ENCODE assay signal across 16 cellular contexts in the genomic region with DNA sequence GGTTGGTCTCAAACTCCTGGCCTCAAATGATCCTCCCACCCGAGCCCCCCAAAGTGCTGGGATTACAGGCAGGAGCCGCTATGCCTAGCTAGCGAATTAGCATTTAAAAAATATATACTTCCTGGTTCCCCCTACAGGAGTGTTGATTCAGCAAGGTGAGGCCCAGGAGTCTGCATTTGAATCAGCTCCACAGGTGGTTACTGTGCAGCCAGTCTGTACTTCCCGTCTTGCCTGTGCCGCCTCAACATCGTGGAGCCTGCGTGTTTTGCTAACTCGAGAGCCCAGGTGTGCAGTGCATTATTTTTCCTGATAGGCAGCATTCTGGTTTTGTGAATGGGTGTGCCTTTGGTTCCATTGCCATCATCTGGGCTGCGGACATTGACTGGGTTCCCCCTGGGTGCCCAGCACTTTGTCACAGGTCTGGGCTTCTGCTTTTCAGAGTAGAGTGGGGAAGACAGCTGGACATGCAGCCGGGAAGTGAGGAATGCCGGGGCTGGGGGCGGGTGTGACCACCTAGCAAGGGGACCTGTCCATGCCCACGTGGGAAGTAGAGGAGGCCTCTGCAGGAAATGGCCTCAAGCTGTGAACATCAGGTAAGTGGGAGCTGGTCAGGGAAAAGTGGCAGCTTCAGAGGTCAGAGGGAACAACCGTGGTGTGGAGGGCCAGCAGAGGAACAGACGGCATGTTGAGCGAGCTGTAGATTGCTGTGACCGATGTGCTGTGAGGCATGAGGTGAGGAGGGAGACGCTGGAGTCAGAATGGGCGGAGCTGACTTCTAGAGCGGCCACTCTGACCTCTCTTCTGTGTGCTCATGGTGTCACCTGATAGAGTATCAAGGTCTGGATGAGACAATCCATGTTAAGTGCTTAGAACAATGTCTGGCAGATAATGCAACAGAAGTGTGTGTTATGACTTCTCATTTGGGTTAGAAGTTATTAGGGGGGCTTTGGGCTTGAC. TPM values are rescaled to one million over a fixed set of nuclear protein-coding genes. Genes with fewer than 3 reads are reported as not detected.
DNase-seq lines count a peak whose midpoint lies in the region; ATAC-seq and TF ChIP-seq lines count a peak whose summit lies in the region.
"Had no signal": no experiment of that assay in that cellular context is flagged by ENCODE, and none has a peak within 500 bp of the region (broad histone marks: within the 10 kb centered on the region; RNA-seq: fewer than 3 reads in every experiment).

No MANE protein-coding gene starts in this region.

- H3K4me1 ChIP-seq in Caco-2: peaks cover 6% of the 10 kb centered on the region; the same call in 1 of the 2 replicates
- peaks cover 2% of the 10 kb centered on the region; the same call in 1 of the 2 replicates for H3K4me1 ChIP-seq in IMR-90 (ENCODE audit: control insufficient read depth, insufficient read depth, low read length)
- peaks cover 4% of the 10 kb centered on the region for H3K4me1 ChIP-seq in right cardiac atrium (ENCODE audit: control insufficient read depth, insufficient read depth, low read length)
- H3K4me1 ChIP-seq: esophagus squamous epithelium had no signal

- POLR2A ChIA-PET in Caco-2 (lab: Charles Lee) (no interaction called here), IMR-90 (lab: Charles Lee; ENCODE audit: unreplicated experiment) (no interaction called here)

- ATAC-seq in IMR-90 (ENCODE audit: low read depth) (no peak), right cardiac atrium (peak; percentile 22 to 32)

- H4K5ac ChIP-seq in IMR-90 (ENCODE audit: low read depth, low read length): no peak overlapping the region

- H3K4me3 ChIP-seq in Caco-2 (ENCODE audit: low read depth, low read length): no peak overlapping the region
- H3K4me3 ChIP-seq in IMR-90 (ENCODE audit: insufficient read depth, low read depth, low read length): no peak overlapping the region
- no peak overlapping the region for H3K4me3 ChIP-seq in right cardiac atrium (ENCODE audit: low read length)
- H3K4me3 ChIP-seq: esophagus squamous epithelium had no signal

- no peaks in the 10 kb centered on the region for H3K9me3 ChIP-seq in Caco-2
- no peaks in the 10 kb centered on the region for H3K9me3 ChIP-seq in IMR-90 (ENCODE audit: control insufficient read depth, insufficient read depth, low read length)
- no peaks in the 10 kb centered on the region for H3K9me3 ChIP-seq in right cardiac atrium (ENCODE audit: control insufficient read depth, low read length)
- H3K9me3 ChIP-seq: esophagus squamous epithelium had no signal

- H3K27ac Mint-ChIP-seq in Caco-2 (ENCODE audit: unreplicated experiment) (peak overlapping the region; percentile 2), neural crest cell (ENCODE audit: unreplicated experiment) (peak overlapping the region; percentile 73), chondrocyte (ENCODE audit: unreplicated experiment) (no peak overlapping the region)
- H3K27ac Mint-ChIP-seq: activated CD4-positive, alpha-beta memory T cell treated with anti-CD3 and anti-CD28 coated beads for 36 hours; activated naive CD8-positive, alpha-beta T cell treated with anti-CD3 and anti-CD28 coated beads for 36 hours had no signal

- H4K91ac ChIP-seq in IMR-90 (ENCODE audit: insufficient read depth, low read depth, low read length): no peak overlapping the region

- H2BK5ac ChIP-seq in IMR-90 (ENCODE audit: low read depth, low read length, poor library complexity, severe bottlenecking): no peak overlapping the region

- no peak overlapping the region for H3K14ac ChIP-seq in IMR-90 (replicated peaks; ENCODE audit: low read depth, low read length)

- H2BK15ac ChIP-seq in IMR-90 (ENCODE audit: low read depth, low read length): no peak overlapping the region

- BruUV-seq in Caco-2 (replicated peaks; lab: Mats Ljungman, UMichigan) (no TSS peak), IMR-90 (replicated peaks; lab: Mats Ljungman, UMichigan) (no TSS peak)

- H3K4me3 Mint-ChIP-seq in Caco-2 (ENCODE audit: unreplicated experiment) (no peak overlapping the region), neural crest cell (no peak overlapping the region), chondrocyte (ENCODE audit: unreplicated experiment) (no peak overlapping the region)
- H3K4me3 Mint-ChIP-seq: activated CD4-positive, alpha-beta memory T cell treated with anti-CD3 and anti-CD28 coated beads for 36 hours; activated naive CD8-positive, alpha-beta T cell treated with anti-CD3 and anti-CD28 coated beads for 36 hours had no signal

- no peaks in the 10 kb centered on the region for H3K27me3 ChIP-seq in Caco-2 (replicated peaks; ENCODE audit: control insufficient read depth, insufficient read depth, low read length)
- H3K27me3 ChIP-seq in IMR-90 (ENCODE audit: control insufficient read depth, insufficient read depth, low read length): no peaks in the 10 kb centered on the region
- no peaks in the 10 kb centered on the region for H3K27me3 ChIP-seq in right cardiac atrium (ENCODE audit: control insufficient read depth, insufficient read depth)
- H3K27me3 ChIP-seq: brain microvascular endothelial cell, esophagus squamous epithelium had no signal

- no peak overlapping the region for H2AK5ac ChIP-seq in IMR-90 (ENCODE audit: low read depth, low read length)

- no peak for TF ChIP-seq RAD21 in IMR-90 (IDR thresholded peaks at IDR 0.05; ENCODE audit: low read length)

- WGBS in IMR-90 (ENCODE audit: extremely low coverage in 2 of 2, insufficient read length in 1 of 2), 2 experiments: 83% methylated on average over 13 of the region's 20 CpGs; no CpG with 5 or more reads in 1 of the 2 experiments
- 82% methylated on average over 20 of the region's 20 CpGs for WGBS in right cardiac atrium

- H3K27me3 Mint-ChIP-seq in Caco-2 (ENCODE audit: insufficient read depth, unreplicated experiment): no peaks in the 10 kb centered on the region
- H3K27me3 Mint-ChIP-seq in neural crest cell (ENCODE audit: low read depth): no peaks in the 10 kb centered on the region
- no peaks in the 10 kb centered on the region for H3K27me3 Mint-ChIP-seq in chondrocyte (ENCODE audit: low read depth)
- H3K27me3 Mint-ChIP-seq: activated CD4-positive, alpha-beta memory T cell treated with anti-CD3 and anti-CD28 coated beads for 36 hours; activated naive CD8-positive, alpha-beta T cell treated with anti-CD3 and anti-CD28 coated beads for 36 hours had no signal

- H3K56ac ChIP-seq in IMR-90 (ENCODE audit: extremely low read depth, insufficient read depth, low read length): no peak overlapping the region

- CTCF ChIA-PET in Caco-2 (lab: Charles Lee): no interaction called here
- CTCF ChIA-PET in IMR-90 (lab: Yijun Ruan, JAX): no interaction called here

- TF ChIP-seq CTCF in Caco-2 (IDR thresholded peaks at IDR 0.05; ENCODE audit: insufficient read depth in 1 of 2, low read depth in 1 of 2, low read length in 1 of 2, severe bottlenecking in 1 of 2, unreplicated experiment in 1 of 2) (no peak), IMR-90 (conservative IDR thresholded peaks at IDR 0.05; ENCODE audit: low read depth, low read length) (no peak), neural crest cell (conservative IDR thresholded peaks at IDR 0.05) (no peak), chondrocyte (IDR thresholded peaks at IDR 0.05) (no peak)

- H3K23ac ChIP-seq in IMR-90 (ENCODE audit: low read depth, low read length): no peak overlapping the region

- H4K20me1 ChIP-seq in IMR-90 (ENCODE audit: insufficient read depth, low read length): peaks cover 21% of the 10 kb centered on the region; the same call in 1 of the 2 replicates

- no peak overlapping the region for H3K4me2 ChIP-seq in IMR-90 (ENCODE audit: low read depth, low read length)

- H3K9ac ChIP-seq in IMR-90 (ENCODE audit: low read depth, low read length): no peak overlapping the region

- peaks cover 7% of the 10 kb centered on the region for H3K9me1 ChIP-seq in IMR-90 (ENCODE audit: insufficient read depth, low read length)

- H3K27ac ChIP-seq in IMR-90 (ENCODE audit: insufficient read depth, low read length) (no peak overlapping the region), right cardiac atrium (ENCODE audit: low read length) (no peak overlapping the region)
- H3K27ac ChIP-seq: brain microvascular endothelial cell, esophagus squamous epithelium had no signal

- no peak overlapping the region for H2AFZ ChIP-seq in IMR-90 (replicated peaks; ENCODE audit: low read length, poor library complexity)

- peak overlapping the region; percentile 10 for H2AK9ac ChIP-seq in IMR-90 (replicated peaks; ENCODE audit: low read depth, low read length, poor library complexity)

- H3K9me3 Mint-ChIP-seq in Caco-2 (ENCODE audit: unreplicated experiment) (no peaks in the 10 kb centered on the region), neural crest cell (no peaks in the 10 kb centered on the region), chondrocyte (ENCODE audit: low read depth) (no peaks in the 10 kb centered on the region)
- H3K9me3 Mint-ChIP-seq: activated CD4-positive, alpha-beta memory T cell treated with anti-CD3 and anti-CD28 coated beads for 36 hours; activated naive CD8-positive, alpha-beta T cell treated with anti-CD3 and anti-CD28 coated beads for 36 hours had no signal

- no peak overlapping the region for H4K8ac ChIP-seq in IMR-90 (ENCODE audit: low read depth in 2 of 2, low read length in 2 of 2)

- H3K36me3 ChIP-seq in Caco-2 (ENCODE audit: control insufficient read depth, insufficient read depth, low read length): no peaks in the 10 kb centered on the region
- peaks cover 6% of the 10 kb centered on the region; the same call in 1 of the 2 replicates for H3K36me3 ChIP-seq in IMR-90 (ENCODE audit: control insufficient read depth, insufficient read depth, low read length)
- H3K36me3 ChIP-seq: brain microvascular endothelial cell had no signal

- in situ Hi-C loops in IMR-90 (cut with MboI; ENCODE audit: low sequenced_read_pairs): no loop called here

- DNase-seq in Caco-2: no peak
- no peak for DNase-seq in IMR-90
- DNase-seq in right cardiac atrium: no peak
- DNase-seq in neural crest cell (ENCODE audit: low read depth, low spot score): no peak
- DNase-seq in SIG-M5 (lab: John Stamatoyannopoulos, UW): no peak
- DNase-seq in dedifferentiated amniotic fluid mesenchymal stem cell (ENCODE audit: extremely low spot score): no peak
- DNase-seq in chondrocyte (ENCODE audit: low spot score): no peak
- DNase-seq in NCI-H69 (lab: John Stamatoyannopoulos, UW): no peak
- DNase-seq: activated CD4-positive, alpha-beta memory T cell treated with anti-CD3 and anti-CD28 coated beads for 36 hours; activated naive CD8-positive, alpha-beta T cell treated with anti-CD3 and anti-CD28 coated beads for 36 hours; activated T-cell treated with anti-CD3 and anti-CD28 coated beads, Interleukin-2, amount 50 U/mL, for 48 hours; brain microvascular endothelial cell; effector CD4-positive, alpha-beta T cell; esophagus squamous epithelium; NCI-H82; occipital lobe had no signal

- no peak overlapping the region for H3K4ac ChIP-seq in IMR-90 (ENCODE audit: low read depth, low read length)

- TF ChIP-seq POLR2A in IMR-90 (IDR thresholded peaks at IDR 0.05; ENCODE audit: low read depth, low read length): no peak

- H3K4me1 Mint-ChIP-seq in Caco-2 (ENCODE audit: low read depth, unreplicated experiment) (peaks cover 20% of the 10 kb centered on the region), neural crest cell (peaks cover 21% of the 10 kb centered on the region), chondrocyte (ENCODE audit: low read depth) (peaks cover 35% of the 10 kb centered on the region)

- peaks cover 38 to 76% of the 10 kb centered on the region in 2 experiments for H3K79me1 ChIP-seq in IMR-90 (ENCODE audit: low read depth in 1 of 2, low read length in 2 of 2)

- no peak overlapping the region for H2BK20ac ChIP-seq in IMR-90 (ENCODE audit: low read depth, low read length)

- no peak overlapping the region for H2BK120ac ChIP-seq in IMR-90 (ENCODE audit: low read depth, low read length)

- H3K36me3 Mint-ChIP-seq in Caco-2 (ENCODE audit: insufficient read depth, unreplicated experiment): peaks cover 49% of the 10 kb centered on the region
- H3K36me3 Mint-ChIP-seq in neural crest cell (ENCODE audit: low read depth): peaks cover 16% of the 10 kb centered on the region
- H3K36me3 Mint-ChIP-seq in chondrocyte (ENCODE audit: low read depth): peaks cover 4% of the 10 kb centered on the region

- intact Hi-C loops in Caco-2 (cut with micrococcal nuclease; ENCODE audit: unreplicated experiment) (no loop called here), IMR-90 (cut with micrococcal nuclease) (no loop called here), right cardiac atrium (cut with DNase I) (no loop called here)

- dilution Hi-C loops in IMR-90 (cut with HindIII; ENCODE audit: low sequenced_read_pairs, unreplicated experiment): no loop called here

- no peak overlapping the region for H3K18ac ChIP-seq in IMR-90 (ENCODE audit: low read depth, low read length)

RNA-seq across cellular contexts. Expression of gene PPFIA1, which starts 42.2 kb away (rescaled TPM):
- total RNA-seq in Caco-2 (2022) (148 TPM in 2 replicates), IMR-90 (2012; rRNA removed) (25.6 and 33.9 TPM in 2 replicates), right cardiac atrium (10 to 100 TPM; 36.7 to 44.9 (median 39.4) TPM), neural crest cell (54.1 and 56.4 TPM in 2 replicates), chondrocyte (60.2 to 63.5 TPM (median 62.6 TPM) in 3 replicates)
- polyA plus RNA-seq in IMR-90 (2012; rRNA removed) (37.2 and 46.4 TPM in 2 replicates), right cardiac atrium (16.2 TPM)
- 18.8 and 31.7 TPM in 2 replicates for polyA plus RNA-seq in IMR-90 (2012; cell fraction: cytosol; rRNA removed)
- 64.7 and 95.6 TPM in 2 replicates for polyA plus RNA-seq in IMR-90 (2012; cell fraction: nucleus; rRNA removed; ENCODE audit: low replicate concordance)
